In the genomic region with DNA sequence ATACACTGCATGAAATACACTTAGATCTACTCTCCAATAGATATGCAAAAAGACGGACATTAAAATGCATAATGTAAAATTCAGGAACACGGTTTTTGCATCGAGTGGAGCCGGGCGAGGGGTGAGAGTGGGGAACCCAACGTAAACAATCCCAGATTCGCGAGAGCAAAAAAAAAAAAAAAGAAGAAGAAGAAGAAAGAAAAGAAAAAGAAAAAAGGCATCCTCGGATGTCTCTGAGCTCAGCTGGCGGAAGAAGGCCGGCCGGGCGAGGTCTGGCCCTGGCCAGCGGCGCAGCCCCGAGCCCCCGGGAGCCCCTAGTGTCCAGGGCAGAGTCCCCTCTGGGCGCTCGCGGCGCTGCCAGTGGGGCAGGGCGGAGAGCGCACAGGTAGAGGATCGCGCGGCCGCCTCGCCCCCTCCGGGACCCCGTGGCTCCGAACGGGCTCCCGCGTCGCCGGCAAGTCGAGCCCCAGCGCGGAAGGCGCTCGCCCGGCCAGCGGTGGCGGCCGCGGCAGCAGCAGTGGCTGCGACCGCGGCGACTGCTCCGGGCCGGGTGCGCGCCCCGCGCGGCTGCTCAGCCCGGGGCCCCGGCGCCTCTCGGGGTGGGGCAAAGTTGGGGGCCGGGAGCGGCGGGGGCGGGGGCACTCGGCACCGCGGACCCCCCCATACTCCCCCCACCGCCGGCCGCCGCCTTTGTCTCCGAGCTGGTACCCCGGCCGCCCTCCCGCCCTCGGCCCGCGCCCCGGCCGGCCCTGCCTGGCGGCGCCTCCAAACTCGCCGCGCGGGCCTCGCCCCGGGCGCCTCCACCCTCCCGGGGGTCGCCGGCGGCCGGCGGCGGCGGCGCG, we compare ENCODE assay signal across 1 cellular context.
TF ChIP-seq lines count a peak whose summit lies in the region.

No MANE protein-coding gene starts in this region.

TF ChIP-seq in endothelial cell of umbilical vein, 7 proteins besides CTCF, POLR2A, EP300 and RAD21 (continued from another document):
- TF ChIP-seq, protein P1, sequence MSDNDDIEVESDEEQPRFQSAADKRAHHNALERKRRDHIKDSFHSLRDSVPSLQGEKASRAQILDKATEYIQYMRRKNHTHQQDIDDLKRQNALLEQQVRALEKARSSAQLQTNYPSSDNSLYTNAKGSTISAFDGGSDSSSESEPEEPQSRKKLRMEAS (IDR thresholded peaks at IDR 0.05; ENCODE audit: insufficient read depth, insufficient read length) = no peak
TF ChIP-seq in endothelial cell of umbilical vein: peak in this region for 1.
